Comparison of ENCODE assay signal across 22 cellular contexts in genomic region chr4:145090370-145090769, GRCh38. TPM values are rescaled to one million over a fixed set of nuclear protein-coding genes. Genes with fewer than 3 reads are reported as not detected.
DNase-seq lines count a peak whose midpoint lies in the region; ATAC-seq, FAIRE-seq and TF ChIP-seq lines count a peak whose summit lies in the region.
"Had no signal": no experiment of that assay in that cellular context is flagged by ENCODE, and none has a peak within 500 bp of the region (broad histone marks: within the 10 kb centered on the region; RNA-seq: fewer than 3 reads in every experiment).

No MANE protein-coding gene starts in this region.

- H2AFZ ChIP-seq in K562 (ENCODE audit: low read depth, low read length): no peak overlapping the region
- H2AFZ ChIP-seq in mesenchymal stem cell (ENCODE audit: low read depth, low read length): no peak overlapping the region
- H2AFZ ChIP-seq: GM23338 had no signal

- TF ChIP-seq RAD21 in K562 (CRISPR knock-in tag; conservative IDR thresholded peaks at IDR 0.05 in 1 of 2, IDR thresholded peaks at IDR 0.05 in 1 of 2): no peak

- no peak overlapping the region for H3K4me3 ChIP-seq in K562
- no peak overlapping the region for H3K4me3 ChIP-seq in mesenchymal stem cell (ENCODE audit: insufficient read depth in 1 of 2, low read depth in 1 of 2, low read length in 2 of 2)
- no peak overlapping the region for H3K4me3 ChIP-seq in uterus
- no peak overlapping the region for H3K4me3 ChIP-seq in gastroesophageal sphincter
- H3K4me3 ChIP-seq: BLaER1, GM23338 had no signal

- no peak overlapping the region for H3K9ac ChIP-seq in K562 (ENCODE audit: insufficient read depth in 1 of 2, low read depth in 2 of 2, low read length in 2 of 2)
- no peak overlapping the region for H3K9ac ChIP-seq in mesenchymal stem cell (ENCODE audit: low read length)
- H3K9ac ChIP-seq: BLaER1 had no signal

- in situ Hi-C loops in K562 (cut with MboI): no loop called here

- no peaks in the 10 kb centered on the region for H3K9me1 ChIP-seq in K562 (ENCODE audit: control insufficient read depth, insufficient read depth, low read length)

- H3K27ac ChIP-seq in K562 (ENCODE audit: extremely low read depth, low read depth, low read length) (no peak overlapping the region), mesenchymal stem cell (ENCODE audit: low read length, poor library complexity, severe bottlenecking) (no peak overlapping the region), uterus (no peak overlapping the region), gastroesophageal sphincter (no peak overlapping the region)
- H3K27ac ChIP-seq: BLaER1 had no signal

- H3K79me2 ChIP-seq in K562 (ENCODE audit: control insufficient read depth, insufficient read depth, low read length): peaks cover 80% of the 10 kb centered on the region

- no peaks in the 10 kb centered on the region for H3K27me3 ChIP-seq in K562 (ENCODE audit: control insufficient read depth in 2 of 2, insufficient read depth in 2 of 2, low read length in 2 of 2)
- no peaks in the 10 kb centered on the region for H3K27me3 ChIP-seq in mesenchymal stem cell (ENCODE audit: control insufficient read depth in 1 of 2, insufficient read depth in 1 of 2, low read length in 2 of 2)
- H3K27me3 ChIP-seq in uterus: no peaks in the 10 kb centered on the region
- no peaks in the 10 kb centered on the region for H3K27me3 ChIP-seq in gastroesophageal sphincter
- H3K27me3 ChIP-seq: BLaER1 had no signal

- TF ChIP-seq CTCF in D721Med (IDR thresholded peaks at IDR 0.05; ENCODE audit: insufficient read depth, missing control alignments) (no peak), K562 (IDR thresholded peaks at IDR 0.05 in 2 of 3, conservative IDR thresholded peaks at IDR 0.05 in 1 of 3; ENCODE audit: insufficient read depth in 2 of 3, low read depth in 1 of 3, low read length in 3 of 3) (no peak), uterus (IDR thresholded peaks at IDR 0.05) (no peak), gastroesophageal sphincter (IDR thresholded peaks at IDR 0.05) (no peak)

- no peak overlapping the region for H3K4ac ChIP-seq in mesenchymal stem cell (ENCODE audit: low read depth in 1 of 2, low read length in 2 of 2)

- CTCF ChIA-PET in K562 (lab: Yijun Ruan, JAX; ENCODE audit: low intra/inter-chr PET ratio): no interaction called here

- ATAC-seq in K562 (no peak), esophagus mucosa (peak; percentile 52), GM18498 (IDR thresholded peaks at IDR 0.05; ENCODE audit: unreplicated experiment) (no peak), gastroesophageal sphincter (no peak)
- ATAC-seq: CD8-positive, alpha-beta T cell; GM23338; HCT116; HepG2 had no signal

- TF ChIP-seq POLR2A in K562 (conservative IDR thresholded peaks at IDR 0.05): no peak
- TF ChIP-seq POLR2A in uterus (IDR thresholded peaks at IDR 0.05): no peak
- no peak for TF ChIP-seq POLR2A in gastroesophageal sphincter (IDR thresholded peaks at IDR 0.05)

- no peak overlapping the region for H3K14ac ChIP-seq in mesenchymal stem cell (ENCODE audit: low read length in 2 of 2)

- no peak overlapping the region for H3K23ac ChIP-seq in mesenchymal stem cell (ENCODE audit: low read length in 2 of 2)

- no peak overlapping the region for H2BK15ac ChIP-seq in mesenchymal stem cell (ENCODE audit: low read depth, poor library complexity, severe bottlenecking)

- TF ChIP-seq EP300 in K562 (IDR thresholded peaks at IDR 0.05; ENCODE audit: low read length): no peak
- no peak for TF ChIP-seq EP300 in gastroesophageal sphincter (IDR thresholded peaks at IDR 0.05)

- peaks cover 86% of the 10 kb centered on the region for H3K36me3 ChIP-seq in K562 (ENCODE audit: control insufficient read depth, insufficient read depth, low read length)
- peaks cover 13 to 85% of the 10 kb centered on the region in 2 experiments for H3K36me3 ChIP-seq in mesenchymal stem cell (ENCODE audit: control insufficient read depth in 1 of 2, insufficient read depth in 2 of 2, low read depth in 1 of 2, low read length in 2 of 2)
- no peaks in the 10 kb centered on the region for H3K36me3 ChIP-seq in uterus
- H3K36me3 ChIP-seq in gastroesophageal sphincter: peaks cover 0 to 75% of the 10 kb centered on the region in 2 donors

- intact Hi-C loops in K562 (cut with micrococcal nuclease) (no loop called here), uterus (cut with DNase I; ENCODE audit: low total_unique reads) (no loop called here)

- H4K20me1 ChIP-seq in K562 (replicated peaks; ENCODE audit: control insufficient read depth, insufficient read depth, low read length): no peaks in the 10 kb centered on the region

- no peak overlapping the region for H4K91ac ChIP-seq in mesenchymal stem cell (ENCODE audit: low read length)

- H3K4me2 ChIP-seq in K562 (ENCODE audit: insufficient read depth, low read length) (no peak overlapping the region), mesenchymal stem cell (ENCODE audit: low read length, poor library complexity, severe bottlenecking) (no peak overlapping the region)
- H3K4me2 ChIP-seq: BLaER1, GM23338 had no signal

- H3K79me1 ChIP-seq in mesenchymal stem cell (replicated peaks; ENCODE audit: low read length, poor library complexity, severe bottlenecking): peaks cover 22% of the 10 kb centered on the region

- no peak overlapping the region for H2BK120ac ChIP-seq in mesenchymal stem cell (ENCODE audit: low read depth, low read length)

- no peak for DNase-seq in D721Med (ENCODE audit: insufficient read length, low spot score)
- DNase-seq in K562 (ENCODE audit: extremely low read depth in 1 of 4, low spot score in 3 of 4): no peak
- DNase-seq in mesenchymal stem cell: peak; percentile 12
- no peak for DNase-seq in NCI-H774 (lab: John Stamatoyannopoulos, UW)
- no peak for DNase-seq in uterus
- DNase-seq: 8988T; Calu3; CD8-positive, alpha-beta T cell; DMS 273 treated with DMSO at 0.1 percent for 48 hours; DMS53; DND-41; EL; HFFc6 had no signal

- H3K9me3 ChIP-seq in K562 (replicated peaks; ENCODE audit: control insufficient read depth, insufficient read depth, low read depth, low read length) (no peaks in the 10 kb centered on the region), mesenchymal stem cell (ENCODE audit: control insufficient read depth, low read length) (peaks cover 18% of the 10 kb centered on the region), uterus (no peaks in the 10 kb centered on the region), gastroesophageal sphincter (peaks cover 0 to 11% (median 0%) of the 10 kb centered on the region in 3 donors)

- no peak overlapping the region for H2AK5ac ChIP-seq in mesenchymal stem cell (ENCODE audit: low read length, severe bottlenecking)

- no peak overlapping the region for H2BK12ac ChIP-seq in mesenchymal stem cell (ENCODE audit: low read length in 2 of 2)

- no TSS peak for BruUV-seq in K562 (replicated peaks; lab: Mats Ljungman, UMichigan)

- POLR2A ChIA-PET in K562 (lab: Yijun Ruan, JAX): no interaction called here

- FAIRE-seq in D721Med (lab: Jason Lieb, UNC) (peak; percentile 79), K562 (lab: Jason Lieb, UNC) (no peak)
- FAIRE-seq: GM18507, H54, HepG2 had no signal

- 81% methylated on average over 1 of the region's 1 CpG for WGBS in K562 (ENCODE audit: insufficient coverage, low coverage, missing lambda C conversion rate)
- WGBS in mesenchymal stem cell: 100% methylated on average over 1 of the region's 1 CpG
- WGBS in gastroesophageal sphincter (ENCODE audit: low coverage in 1 of 2), 2 donors: 75 to 100% methylated on average over 1 of the region's 1 CpG

- no peak overlapping the region for H3K18ac ChIP-seq in mesenchymal stem cell (ENCODE audit: low read depth in 1 of 2, low read length in 2 of 2)

- no peak overlapping the region for H4K8ac ChIP-seq in mesenchymal stem cell (ENCODE audit: low read length)

- H3K4me1 ChIP-seq in K562 (replicated peaks in 1 of 2; ENCODE audit: control insufficient read depth in 2 of 2, insufficient read depth in 2 of 2, low read length in 2 of 2) (no peaks in the 10 kb centered on the region), mesenchymal stem cell (ENCODE audit: control insufficient read depth, insufficient read depth, low read depth, low read length) (no peaks in the 10 kb centered on the region), uterus (no peaks in the 10 kb centered on the region), gastroesophageal sphincter (peaks cover 0 to 6% (median 0%) of the 10 kb centered on the region in 3 donors)

- H2BK5ac ChIP-seq in mesenchymal stem cell (ENCODE audit: low read depth, low read length, poor library complexity, severe bottlenecking): no peak overlapping the region

RNA-seq across cellular contexts. Expression of gene ANAPC10, which starts 7.6 kb away (rescaled TPM):
- 45.9 and 74.8 TPM in 2 replicates for total RNA-seq in K562 (2011; cell fraction: chromatin; rRNA removed; ENCODE audit: low replicate concordance)
- 22.8 and 29.7 TPM in 2 replicates for total RNA-seq in K562 (2011; cell fraction: nucleolus; rRNA removed)
- 32.2 and 59.8 TPM in 2 replicates for total RNA-seq in K562 (2011; cell fraction: nucleoplasm; rRNA removed)
- total RNA-seq in K562 (2014; rRNA removed) (33.3 and 38.6 TPM in 2 replicates), K562 (2014; rRNA removed; fragmentation: Illumina TruSeq; extraction: Trizol) (60.3 and 65.0 TPM in 2 replicates), K562 (2015; rRNA removed; fragmentation: Illumina TruSeq; extraction: Trizol) (49.1 and 57.5 TPM in 2 replicates), K562 (2021) (31.0 and 36.0 TPM in 2 replicates), esophagus mucosa (13.5 TPM), uterus (10 to 100 TPM; 13.1 to 59.0 (median 27.9) TPM), gastroesophageal sphincter (10 to 100 TPM; 22.3 to 66.6 (median 31.1) TPM)
- polyA plus RNA-seq in K562 (2011; rRNA removed) (61.9 and 70.9 TPM in 2 replicates), K562 (2014; fragmentation: Illumina TruSeq; extraction: Trizol) (48.8 and 58.2 TPM in 2 replicates), K562 (2014; fragmentation: Nextera tagmentation; extraction: Ambion mirVana) (10 to 100 TPM; 82.0 to 96.2 TPM), K562 (2014; rRNA removed) (59.6 and 64.4 TPM in 2 replicates)
- 19.2 and 35.9 TPM in 2 replicates for polyA plus RNA-seq in K562 (2011; cell fraction: cytosol; rRNA removed)
- polyA plus RNA-seq in K562 (2011; cell fraction: nucleus; rRNA removed): 13.3 and 22.0 TPM in 2 replicates
- 28.0 and 31.0 TPM in 2 replicates for polyA plus RNA-seq in K562 (2012)
- 52.6 and 65.6 TPM in 2 replicates for polyA minus RNA-seq in K562 (2011; rRNA and poly(A)+ RNA removed)
- 5.7 and 15.8 TPM in 2 replicates for polyA minus RNA-seq in K562 (2011; cell fraction: cytosol; rRNA and poly(A)+ RNA removed)
- polyA minus RNA-seq in K562 (2011; cell fraction: nucleus; rRNA and poly(A)+ RNA removed): 23.2 and 40.0 TPM in 2 replicates
- 15.9 TPM for polyA plus RNA-seq in mesenchymal stem cell (2013, experiment 1 of 2)
- 16.4 TPM for polyA plus RNA-seq in mesenchymal stem cell (2013, experiment 2 of 2)

RNA-seq across cellular contexts. Expression of gene ABCE1, which starts 7.7 kb away (rescaled TPM):
- 96.4 and 181 TPM in 2 replicates for total RNA-seq in K562 (2011; cell fraction: chromatin; rRNA removed; ENCODE audit: low replicate concordance)
- 29.2 and 45.0 TPM in 2 replicates for total RNA-seq in K562 (2011; cell fraction: nucleolus; rRNA removed)
- total RNA-seq in K562 (2011; cell fraction: nucleoplasm; rRNA removed): 65.8 and 89.3 TPM in 2 replicates
- 132 and 154 TPM in 2 replicates for total RNA-seq in K562 (2014; rRNA removed)
- total RNA-seq in K562 (2014; rRNA removed; fragmentation: Illumina TruSeq; extraction: Trizol): 256 and 276 TPM in 2 replicates
- total RNA-seq in K562 (2015; rRNA removed; fragmentation: Illumina TruSeq; extraction: Trizol): 209 and 222 TPM in 2 replicates
- total RNA-seq in K562 (2021): 147 and 156 TPM in 2 replicates
- polyA plus RNA-seq in K562 (2011; rRNA removed): 143 and 238 TPM in 2 replicates
- polyA plus RNA-seq in K562 (2011; cell fraction: cytosol; rRNA removed): 81.5 and 109 TPM in 2 replicates
- 114 and 165 TPM in 2 replicates for polyA plus RNA-seq in K562 (2011; cell fraction: nucleus; rRNA removed)
- polyA plus RNA-seq in K562 (2012): 72.6 and 143 TPM in 2 replicates
- polyA plus RNA-seq in K562 (2014; fragmentation: Illumina TruSeq; extraction: Trizol): 210 and 238 TPM in 2 replicates
- polyA plus RNA-seq in K562 (2014; fragmentation: Nextera tagmentation; extraction: Ambion mirVana): 100 to 1,000 TPM; 164 to 169 TPM
- polyA plus RNA-seq in K562 (2014; rRNA removed): 134 and 142 TPM in 2 replicates
- 342 and 401 TPM in 2 replicates for polyA minus RNA-seq in K562 (2011; rRNA and poly(A)+ RNA removed)
- polyA minus RNA-seq in K562 (2011; cell fraction: cytosol; rRNA and poly(A)+ RNA removed): 99.3 and 125 TPM in 2 replicates
- 54.0 and 95.2 TPM in 2 replicates for polyA minus RNA-seq in K562 (2011; cell fraction: nucleus; rRNA and poly(A)+ RNA removed)
- 49.3 TPM for total RNA-seq in esophagus mucosa
- 38.8 TPM for polyA plus RNA-seq in mesenchymal stem cell (2013, experiment 1 of 2)
- polyA plus RNA-seq in mesenchymal stem cell (2013, experiment 2 of 2): 40.4 TPM
- 100 to 1,000 TPM in 1 of 4 donors, 10 to 100 TPM in 3; 53.2 to 135 (median 83.5) TPM for total RNA-seq in uterus
- total RNA-seq in gastroesophageal sphincter: 10 to 100 TPM; 32.4 to 74.9 (median 43.7) TPM
